In genomic region chr5:138981131-138981530, GRCh38 we compare ENCODE assay signal across 16 cellular contexts.
DNase-seq lines count a peak whose midpoint lies in the region; FAIRE-seq and TF ChIP-seq lines count a peak whose summit lies in the region.
"Had no signal": no experiment of that assay in that cellular context is flagged by ENCODE, and none has a peak within 500 bp of the region (broad histone marks: within the 10 kb centered on the region; RNA-seq: fewer than 3 reads in every experiment).

No MANE protein-coding gene starts in this region.

- H3K4me3 Mint-ChIP-seq in HFFc6 = no peak overlapping the region; the same call in 1 of the 2 replicates
- peak overlapping the region; percentile 45 for H3K4me3 Mint-ChIP-seq in astrocyte (ENCODE audit: unreplicated experiment)
- H3K4me3 Mint-ChIP-seq: activated naive CD4-positive, alpha-beta T cell treated with anti-CD3 and anti-CD28 coated beads for 36 hours had no signal

- no peak for TF ChIP-seq EP300 in stomach (IDR thresholded peaks at IDR 0.05)

- TF ChIP-seq POLR2A in stomach (IDR thresholded peaks at IDR 0.05) = no peak

- 83 to 95% (median 93%) methylated on average over 3 of the region's 3 CpGs for WGBS in stomach, 5 donors

- H3K27me3 ChIP-seq in astrocyte (ENCODE audit: insufficient read depth, low read length) = no peaks in the 10 kb centered on the region
- H3K27me3 ChIP-seq in stomach = no peaks in the 10 kb centered on the region
- H3K27me3 ChIP-seq: pancreas, testis had no signal

- peaks cover 64% of the 10 kb centered on the region for H3K4me1 Mint-ChIP-seq in HFFc6 (ENCODE audit: low read depth)
- peaks cover 65% of the 10 kb centered on the region for H3K4me1 Mint-ChIP-seq in astrocyte (ENCODE audit: low read depth, unreplicated experiment)

- no peaks in the 10 kb centered on the region; the same call in 1 of the 2 replicates for H3K36me3 Mint-ChIP-seq in HFFc6 (ENCODE audit: low read depth)
- H3K36me3 Mint-ChIP-seq in astrocyte (ENCODE audit: low read depth, unreplicated experiment) = peaks cover 12% of the 10 kb centered on the region

- no peak for TF ChIP-seq CTCF in HFFc6 (IDR thresholded peaks at IDR 0.05)
- no peak for TF ChIP-seq CTCF in astrocyte (IDR thresholded peaks at IDR 0.05; ENCODE audit: insufficient read depth, low read depth, low read length)
- no peak for TF ChIP-seq CTCF in stomach (IDR thresholded peaks at IDR 0.05)
- no peak for TF ChIP-seq CTCF in foreskin fibroblast (IDR thresholded peaks at IDR 0.05; ENCODE audit: low read depth, low read length)

- DNase-seq in ACHN (peak; percentile 34), HFFc6 (peak; percentile 60), astrocyte (ENCODE audit: low read depth) (peak; percentile 91), iris pigment epithelial cell (ENCODE audit: low read depth) (peak; percentile 64), SW480 (ENCODE audit: low spot score) (no peak), NCI-H524 treated with DMSO at 0.1 percent for 48 hours (lab: John Stamatoyannopoulos, UW) (no peak), stomach (no peak), foreskin fibroblast (no peak)
- DNase-seq: foreskin melanocyte, midbrain, pancreas, testis had no signal

- H3K27ac ChIP-seq in astrocyte (ENCODE audit: low read depth, low read length) (peak overlapping the region; percentile 19), stomach (no peak overlapping the region)
- H3K27ac ChIP-seq: pancreas, testis, VCaP had no signal

- H3K9me3 ChIP-seq in astrocyte (ENCODE audit: insufficient read depth, low read depth, low read length) = no peaks in the 10 kb centered on the region
- H3K9me3 ChIP-seq in stomach = no peaks in the 10 kb centered on the region
- H3K9me3 ChIP-seq: pancreas, testis had no signal

- H3K9me3 Mint-ChIP-seq in HFFc6 (no peaks in the 10 kb centered on the region), astrocyte (ENCODE audit: unreplicated experiment) (peaks cover 2% of the 10 kb centered on the region)
- H3K9me3 Mint-ChIP-seq: activated naive CD4-positive, alpha-beta T cell treated with anti-CD3 and anti-CD28 coated beads for 36 hours had no signal

- H3K9ac ChIP-seq in astrocyte (ENCODE audit: low read length) = no peak overlapping the region

- no peak overlapping the region for H3K4me3 ChIP-seq in astrocyte (ENCODE audit: insufficient read depth, low read depth, low read length)
- no peak overlapping the region for H3K4me3 ChIP-seq in stomach
- H3K4me3 ChIP-seq in foreskin fibroblast (ENCODE audit: low read depth in 1 of 2, low read length in 2 of 2) = no peak overlapping the region
- H3K4me3 ChIP-seq: pancreas, testis had no signal

- peak overlapping the region; percentile 45 for H3K4me2 ChIP-seq in astrocyte (ENCODE audit: low read length)

- H4K20me1 ChIP-seq in astrocyte (ENCODE audit: insufficient read depth, low read length) = no peaks in the 10 kb centered on the region

- no peak for FAIRE-seq in astrocyte (lab: Jason Lieb, UNC)
- FAIRE-seq: G401.6, H54, pancreas had no signal

- peak overlapping the region; percentile 76 for H3K27ac Mint-ChIP-seq in HFFc6
- peak overlapping the region; percentile 66 for H3K27ac Mint-ChIP-seq in astrocyte (ENCODE audit: unreplicated experiment)
- H3K27ac Mint-ChIP-seq: activated naive CD4-positive, alpha-beta T cell treated with anti-CD3 and anti-CD28 coated beads for 36 hours had no signal

- no peaks in the 10 kb centered on the region for H3K79me2 ChIP-seq in astrocyte (ENCODE audit: insufficient read depth, low read length)

- no peak overlapping the region for H2AFZ ChIP-seq in astrocyte (ENCODE audit: low read depth, low read length)

- in situ Hi-C loops in ACHN (cut with HindIII; ENCODE audit: low pct_ligation_motif_present, low pct_unique_long_range_greater_than_20kb, low sequenced_read_pairs) = no loop called here

- H3K36me3 ChIP-seq in astrocyte (ENCODE audit: insufficient read depth, low read length) = no peaks in the 10 kb centered on the region
- H3K36me3 ChIP-seq in stomach = peaks cover 0 to 3% (median 0%) of the 10 kb centered on the region in 4 donors
- H3K36me3 ChIP-seq: pancreas had no signal

- H3K27me3 Mint-ChIP-seq in HFFc6 (ENCODE audit: insufficient read depth) (no peaks in the 10 kb centered on the region; the same call in 1 of the 2 replicates), astrocyte (ENCODE audit: low read depth, unreplicated experiment) (no peaks in the 10 kb centered on the region)

- H3K4me1 ChIP-seq in astrocyte (ENCODE audit: insufficient read depth, low read length) = peaks cover 38% of the 10 kb centered on the region
- peaks cover 0 to 28% (median 8%) of the 10 kb centered on the region in 4 donors for H3K4me1 ChIP-seq in stomach
- H3K4me1 ChIP-seq: pancreas, testis had no signal

- intact Hi-C loops in stomach (cut with DNase I; ENCODE audit: low total_unique reads) = no loop called here

Comparison
In these comparisons a context has a peak if more than half of its experiments do, and no peak if none do; other contexts are left out.
1. DNase-seq: peak in ACHN (single experiment), HFFc6 (single experiment), astrocyte (single experiment) and iris pigment epithelial cell (single experiment); none in SW480 (single experiment), NCI-H524 treated with DMSO at 0.1 percent for 48 hours (single experiment), stomach (single experiment) and foreskin fibroblast (0 of 2).